ENCODE assay signal across 1 cellular context in genomic region chr6:157040191-157040590, GRCh38.
TF ChIP-seq lines count a peak whose summit lies in the region.

No MANE protein-coding gene starts in this region.

TF ChIP-seq in GM23338, 12 proteins besides CTCF, POLR2A, EP300 and RAD21 (continued from another document):
- no peak for TF ChIP-seq EZH2phosphoT487 (IDR thresholded peaks at IDR 0.05; ENCODE audit: unreplicated experiment)
- TF ChIP-seq NANOG (IDR thresholded peaks at IDR 0.05; ENCODE audit: borderline replicate concordance) = no peak
- no peak for TF ChIP-seq ZNF462 (CRISPR knock-in tag; IDR thresholded peaks at IDR 0.05)
- no peak for TF ChIP-seq JUNB (IDR thresholded peaks at IDR 0.05; ENCODE audit: unreplicated experiment)
- TF ChIP-seq STAT1 (IDR thresholded peaks at IDR 0.05; ENCODE audit: unreplicated experiment) = no peak
TF ChIP-seq in GM23338: peak in this region for 0.
